16 cellular contexts compared by ENCODE assay signal in the genomic region with DNA sequence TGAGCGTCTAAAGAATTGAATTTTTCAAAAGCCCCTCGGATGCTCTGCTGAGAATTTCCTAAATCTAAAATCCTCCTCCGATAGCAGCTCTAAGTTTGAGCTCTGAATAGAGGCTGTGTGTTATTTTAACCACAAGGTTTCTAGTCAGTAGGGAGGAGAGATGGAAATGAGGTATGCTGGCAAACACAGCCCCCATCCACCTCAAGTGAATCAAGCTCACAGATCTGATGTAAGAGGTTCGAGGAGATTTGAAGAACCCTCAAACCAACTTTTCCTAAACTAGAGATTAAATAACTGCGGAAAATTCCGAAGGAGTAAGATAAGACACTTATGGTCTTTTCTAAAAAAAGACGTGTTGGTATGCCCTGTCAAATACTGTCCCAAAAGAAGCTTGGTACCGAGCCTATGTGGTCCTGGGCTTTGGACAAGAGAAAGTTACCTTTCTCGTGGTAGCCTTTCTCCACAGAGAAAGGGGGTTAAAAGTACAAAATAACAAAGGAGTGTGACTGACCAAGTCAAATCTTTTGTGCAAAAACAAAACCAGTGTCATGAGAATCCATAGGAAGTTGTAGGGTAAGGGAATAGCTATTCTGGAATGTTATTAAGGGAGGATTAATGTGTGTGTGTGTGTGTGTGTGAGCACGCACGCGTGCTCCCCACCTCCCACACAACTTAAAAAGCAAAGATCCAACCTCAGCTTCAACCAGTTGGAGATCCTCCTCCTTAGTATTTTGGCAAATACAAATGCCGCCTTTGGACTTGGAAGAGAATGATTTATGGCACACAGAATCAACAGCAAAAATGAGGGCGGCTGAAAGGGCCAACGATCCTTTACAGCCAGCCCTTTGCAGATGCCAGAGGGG. TPM values are rescaled to one million over a fixed set of nuclear protein-coding genes. Genes with fewer than 3 reads are reported as not detected.
A peak's percentile ranks its signal among the peaks of the same experiment; 100 is the strongest.
DNase-seq lines count a peak whose midpoint lies in the region; ATAC-seq and TF ChIP-seq lines count a peak whose summit lies in the region.
"Had no signal": no experiment of that assay in that cellular context is flagged by ENCODE, and none has a peak within 500 bp of the region (broad histone marks: within the 10 kb centered on the region; RNA-seq: fewer than 3 reads in every experiment).

No MANE protein-coding gene starts in this region.

- no peak for ATAC-seq in thoracic aorta (ENCODE audit: insufficient number of reproducible peaks, low FRiP score, low read depth)

- H2BK15ac ChIP-seq in mesenchymal stem cell (ENCODE audit: low read depth, poor library complexity, severe bottlenecking): no peak overlapping the region

- H3K18ac ChIP-seq in mesenchymal stem cell (ENCODE audit: low read depth in 1 of 2, low read length in 2 of 2): no peak overlapping the region

- no peaks in the 10 kb centered on the region for H3K36me3 ChIP-seq in mesenchymal stem cell (ENCODE audit: control insufficient read depth in 1 of 2, insufficient read depth in 2 of 2, low read depth in 1 of 2, low read length in 2 of 2)
- H3K36me3 ChIP-seq in thoracic aorta: no peaks in the 10 kb centered on the region
- H3K36me3 ChIP-seq: suprapubic skin had no signal

- WGBS in mesenchymal stem cell: 90% methylated on average over 11 of the region's 15 CpGs

- no peak overlapping the region for H3K14ac ChIP-seq in mesenchymal stem cell (ENCODE audit: low read length in 2 of 2)

- peak overlapping the region; percentile 50 for H3K9ac ChIP-seq in mesenchymal stem cell (ENCODE audit: low read length)

- no peak overlapping the region for H3K4ac ChIP-seq in mesenchymal stem cell (ENCODE audit: low read depth in 1 of 2, low read length in 2 of 2)

- no peaks in the 10 kb centered on the region for H3K9me3 ChIP-seq in mesenchymal stem cell (ENCODE audit: control insufficient read depth, low read length)
- H3K9me3 ChIP-seq in thoracic aorta: no peaks in the 10 kb centered on the region
- H3K9me3 ChIP-seq: suprapubic skin had no signal

- H3K4me3 ChIP-seq in mesenchymal stem cell (ENCODE audit: insufficient read depth in 1 of 2, low read depth in 1 of 2, low read length in 2 of 2) (peak overlapping the region in 1 of 2 experiments; percentile 54), thoracic aorta (peak overlapping the region; percentile 31)
- H3K4me3 ChIP-seq: suprapubic skin had no signal

- no peak overlapping the region for H3K4me2 ChIP-seq in mesenchymal stem cell (ENCODE audit: low read length, poor library complexity, severe bottlenecking)

- peak overlapping the region; percentile 52 for H3K27ac ChIP-seq in caudate nucleus (ENCODE audit: low read depth, low read length)
- no peak overlapping the region for H3K27ac ChIP-seq in mesenchymal stem cell (ENCODE audit: low read length, poor library complexity, severe bottlenecking)
- no peak overlapping the region for H3K27ac ChIP-seq in thoracic aorta
- H3K27ac ChIP-seq: suprapubic skin had no signal

- H4K8ac ChIP-seq in mesenchymal stem cell (ENCODE audit: low read length): no peak overlapping the region

- DNase-seq in NCI-H2227 treated with DMSO at 0.1 percent for 48 hours (lab: John Stamatoyannopoulos, UW): peak; percentile 30
- DNase-seq in caudate nucleus (lab: John Stamatoyannopoulos, UW): peak in 13 of 61 donors; percentile 3 to 78 (median 10)
- DNase-seq in mesenchymal stem cell: no peak
- no peak for DNase-seq in thoracic aorta (ENCODE audit: low spot score)
- no peak for DNase-seq in NCI-H446 treated with DMSO at 0.1 percent for 48 hours (lab: John Stamatoyannopoulos, UW)
- no peak for DNase-seq in SHP77 treated with DMSO at 0.1 percent for 48 hours (lab: John Stamatoyannopoulos, UW)
- no peak for DNase-seq in OCI-M1 (lab: John Stamatoyannopoulos, UW)
- DNase-seq: activated CD4-positive, CD25-positive, alpha-beta regulatory T cell treated with anti-CD3 and anti-CD28 coated beads, Interleukin-2, amount 50 U/mL, for 72 hours; activated CD8-positive, alpha-beta memory T cell treated with anti-CD3 and anti-CD28 coated beads, Interleukin-2, amount 50 U/mL, for 48 hours; activated naive CD4-positive, alpha-beta T cell treated with anti-CD3 and anti-CD28 coated beads, Interleukin-2, amount 10 ng/mL, durations not matched to agents 7 days and 5 days; C1 segment of cervical spinal cord; central memory CD4-positive, alpha-beta T cell; KG1; NCI-H1105 treated with DMSO at 0.1 percent for 48 hours; stimulated activated CD4-positive, alpha-beta T cell treated with anti-CD3 and anti-CD28 coated beads, Interleukin-15, amount 100 ng/mL, for 24 hours had no signal

- H3K4me1 ChIP-seq in mesenchymal stem cell (ENCODE audit: control insufficient read depth, insufficient read depth, low read depth, low read length) (no peaks in the 10 kb centered on the region), thoracic aorta (ENCODE audit: control insufficient read depth in 1 of 2, low read depth in 2 of 2) (peaks cover 8 to 26% of the 10 kb centered on the region in 2 donors)

- H4K91ac ChIP-seq in mesenchymal stem cell (ENCODE audit: low read length): no peak overlapping the region

- H2AFZ ChIP-seq in mesenchymal stem cell (ENCODE audit: low read depth, low read length): no peak overlapping the region

- no peak overlapping the region for H2BK12ac ChIP-seq in mesenchymal stem cell (ENCODE audit: low read length in 2 of 2)

- TF ChIP-seq CTCF in thoracic aorta (IDR thresholded peaks at IDR 0.05): no peak

- H3K27me3 ChIP-seq in mesenchymal stem cell (ENCODE audit: control insufficient read depth in 1 of 2, insufficient read depth in 1 of 2, low read length in 2 of 2): peaks cover 0 to 20% of the 10 kb centered on the region in 2 experiments
- H3K27me3 ChIP-seq in thoracic aorta (replicated peaks; ENCODE audit: insufficient read depth): no peaks in the 10 kb centered on the region
- H3K27me3 ChIP-seq: suprapubic skin had no signal

- H2BK120ac ChIP-seq in mesenchymal stem cell (ENCODE audit: low read depth, low read length): no peak overlapping the region

- H2AK5ac ChIP-seq in mesenchymal stem cell (ENCODE audit: low read length, severe bottlenecking): no peak overlapping the region

- no peak overlapping the region for H2BK5ac ChIP-seq in mesenchymal stem cell (ENCODE audit: low read depth, low read length, poor library complexity, severe bottlenecking)

- no peak overlapping the region for H3K23ac ChIP-seq in mesenchymal stem cell (ENCODE audit: low read length in 2 of 2)

- no peaks in the 10 kb centered on the region for H3K79me1 ChIP-seq in mesenchymal stem cell (replicated peaks; ENCODE audit: low read length, poor library complexity, severe bottlenecking)

RNA-seq across cellular contexts. Expression of gene JCAD, which starts 56.2 kb away (rescaled TPM):
- polyA plus RNA-seq in mesenchymal stem cell (2013, experiment 1 of 2): 32.6 TPM
- polyA plus RNA-seq in mesenchymal stem cell (2013, experiment 2 of 2): 33.3 TPM
- 100 to 1,000 TPM in 1 of 2 donors, 10 to 100 TPM in 1; 46.3 to 103 TPM for total RNA-seq in thoracic aorta
